ENCODE assay signal across 20 cellular contexts in the genomic region with DNA sequence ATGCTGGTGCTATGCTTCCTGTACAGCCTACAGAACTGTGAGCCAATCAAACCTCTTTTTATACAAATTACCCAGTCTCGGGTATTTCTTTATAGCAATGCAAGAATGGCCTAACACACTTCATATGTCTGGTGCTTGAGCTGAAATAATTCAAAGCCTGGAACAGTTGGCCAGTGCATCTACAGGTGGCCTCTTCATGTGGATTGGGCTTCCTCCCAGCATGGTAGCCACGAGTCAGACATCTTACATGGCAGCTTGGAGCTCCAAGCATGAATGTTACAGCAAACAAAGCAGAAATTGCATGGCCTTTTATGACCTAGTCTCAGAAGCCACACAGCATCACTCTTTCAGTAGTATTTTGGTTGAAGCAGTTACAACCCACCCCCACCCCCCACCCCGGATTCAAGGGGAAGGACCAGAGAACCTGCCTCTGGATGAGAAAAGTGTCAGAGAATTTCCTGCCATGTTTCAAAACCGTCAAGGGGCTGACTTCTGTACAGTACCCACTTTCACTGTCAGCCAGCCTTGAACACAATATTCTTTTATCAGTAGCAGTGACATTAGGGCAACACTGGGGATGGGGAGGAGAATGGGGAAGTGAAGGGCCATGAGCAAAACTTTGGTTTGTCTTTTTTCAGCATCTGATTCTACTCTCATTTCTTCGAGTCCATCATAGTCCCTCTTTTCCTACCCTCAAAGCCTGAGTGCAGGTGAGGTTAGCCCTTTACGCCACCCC.
"Had no signal": no experiment of that assay in that cellular context is flagged by ENCODE, and none has a peak within 500 bp of the region (broad histone marks: within the 10 kb centered on the region; RNA-seq: fewer than 3 reads in every experiment).

No MANE protein-coding gene starts in this region.

- H2AFZ ChIP-seq: hepatocyte had no signal

- DNase-seq: activated CD4-positive, alpha-beta T cell treated with anti-CD3 and anti-CD28 coated beads, Interleukin-2, amount 10 ng/mL, durations not matched to agents 24 days and 14 days; activated CD8-positive, alpha-beta T cell treated with anti-CD3 and anti-CD28 coated beads for 36 hours; activated naive CD4-positive, alpha-beta T cell treated with Interleukin-2 at 50 U/mL for 16 hours; activated naive CD8-positive, alpha-beta T cell treated with anti-CD3 and anti-CD28 coated beads, Interleukin-2, amount 10 ng/mL, durations not matched to agents 7 days and 5 days; activated T-cell treated with anti-CD3 and anti-CD28 coated beads, Interleukin-2, amount 50 U/mL, for 1 hour; effector memory CD8-positive, alpha-beta T cell; occipital lobe; retina; stimulated activated CD4-positive, alpha-beta T cell treated with anti-CD3 and anti-CD28 coated beads, Interleukin-12 subunit alpha, Interleukin-12 subunit beta, amount 100 ng/mL, for 4 hours; stimulated activated CD4-positive, alpha-beta T cell treated with anti-CD3 and anti-CD28 coated beads, Interleukin-2, amount 100 ng/mL, for 24 hours had no signal

- H3K27me3 ChIP-seq: hepatocyte, tibial nerve had no signal

- ATAC-seq: activated CD8-positive, alpha-beta T cell treated with anti-CD3 and anti-CD28 coated beads for 36 hours; effector memory CD8-positive, alpha-beta T cell; natural killer cell treated with Interleukin-12 subunit alpha and Interleukin-12 subunit beta and Interleukin-15 and Interleukin-18, amount 100 ng/mL, for 72 hours had no signal

- H3K9me3 Mint-ChIP-seq: activated CD4-positive, alpha-beta T cell treated with anti-CD3 and anti-CD28 coated beads, Interleukin-2, amount 10 ng/mL, durations not matched to agents 24 days and 14 days; activated CD8-positive, alpha-beta T cell treated with anti-CD3 and anti-CD28 coated beads for 36 hours; activated T-helper 2 cell treated with anti-CD3 and anti-CD28 coated beads, Interferon-gamma antibody, Interleukin-2, Interleukin-4, amounts not matched to agents 10 μg/mL and 5 μg/mL and 100 μg/mL, durations not matched to agents 14 hours and 24 hours and 36 hours; effector memory CD8-positive, alpha-beta T cell; natural killer cell treated with Interleukin-12 subunit alpha and Interleukin-12 subunit beta and Interleukin-15 and Interleukin-18, amount 100 ng/mL, for 72 hours; stimulated activated naive CD8-positive, alpha-beta T cell treated with anti-CD3 and anti-CD28 coated beads, Interleukin-15, Interleukin-2, amounts not matched to agents 100 ng/mL and 50 ng/mL, for 24 hours had no signal

- H3K36me3 Mint-ChIP-seq: activated naive CD8-positive, alpha-beta T cell treated with anti-CD3 and anti-CD28 coated beads, Interleukin-2, amount 10 ng/mL, durations not matched to agents 7 days and 5 days; mesothelial cell of epicardium; natural killer cell treated with Interleukin-12 subunit alpha and Interleukin-12 subunit beta and Interleukin-15 and Interleukin-18, amount 100 ng/mL, for 72 hours had no signal

- H3K9me3 ChIP-seq: tibial nerve had no signal

- H3K4me3 ChIP-seq: hepatocyte, lung, tibial nerve had no signal

- H3K4me3 Mint-ChIP-seq: activated CD4-positive, alpha-beta T cell treated with anti-CD3 and anti-CD28 coated beads, Interleukin-2, amount 10 ng/mL, durations not matched to agents 24 days and 14 days; activated CD8-positive, alpha-beta T cell treated with anti-CD3 and anti-CD28 coated beads for 36 hours; activated naive CD8-positive, alpha-beta T cell treated with anti-CD3 and anti-CD28 coated beads, Interleukin-2, amount 10 ng/mL, durations not matched to agents 7 days and 5 days; effector memory CD8-positive, alpha-beta T cell; mesothelial cell of epicardium; natural killer cell treated with Interleukin-12 subunit alpha and Interleukin-12 subunit beta and Interleukin-15 and Interleukin-18, amount 100 ng/mL, for 72 hours; stimulated activated naive CD8-positive, alpha-beta T cell treated with anti-CD3 and anti-CD28 coated beads, Interleukin-15, Interleukin-2, amounts not matched to agents 100 ng/mL and 50 ng/mL, for 24 hours had no signal

- H3K27ac Mint-ChIP-seq: activated CD4-positive, alpha-beta T cell treated with anti-CD3 and anti-CD28 coated beads, Interleukin-2, amount 10 ng/mL, durations not matched to agents 24 days and 14 days; activated CD8-positive, alpha-beta T cell treated with anti-CD3 and anti-CD28 coated beads for 36 hours; activated naive CD8-positive, alpha-beta T cell treated with anti-CD3 and anti-CD28 coated beads, Interleukin-2, amount 10 ng/mL, durations not matched to agents 7 days and 5 days; activated T-helper 2 cell treated with anti-CD3 and anti-CD28 coated beads, Interferon-gamma antibody, Interleukin-2, Interleukin-4, amounts not matched to agents 10 μg/mL and 5 μg/mL and 100 μg/mL, durations not matched to agents 14 hours and 24 hours and 36 hours; effector memory CD8-positive, alpha-beta T cell; natural killer cell treated with Interleukin-12 subunit alpha and Interleukin-12 subunit beta and Interleukin-15 and Interleukin-18, amount 100 ng/mL, for 72 hours; stimulated activated naive CD8-positive, alpha-beta T cell treated with anti-CD3 and anti-CD28 coated beads, Interleukin-15, Interleukin-2, amounts not matched to agents 100 ng/mL and 50 ng/mL, for 24 hours had no signal

- H3K27me3 Mint-ChIP-seq: effector memory CD8-positive, alpha-beta T cell; stimulated activated naive CD8-positive, alpha-beta T cell treated with anti-CD3 and anti-CD28 coated beads, Interleukin-15, Interleukin-2, amounts not matched to agents 100 ng/mL and 50 ng/mL, for 24 hours had no signal

- H3K79me2 ChIP-seq: hepatocyte had no signal

- H3K36me3 ChIP-seq: tibial nerve had no signal

- FAIRE-seq: islet of Langerhans, TTC549, urothelium cell line had no signal
